Comparison of ENCODE assay signal across 23 cellular contexts in the genomic region with DNA sequence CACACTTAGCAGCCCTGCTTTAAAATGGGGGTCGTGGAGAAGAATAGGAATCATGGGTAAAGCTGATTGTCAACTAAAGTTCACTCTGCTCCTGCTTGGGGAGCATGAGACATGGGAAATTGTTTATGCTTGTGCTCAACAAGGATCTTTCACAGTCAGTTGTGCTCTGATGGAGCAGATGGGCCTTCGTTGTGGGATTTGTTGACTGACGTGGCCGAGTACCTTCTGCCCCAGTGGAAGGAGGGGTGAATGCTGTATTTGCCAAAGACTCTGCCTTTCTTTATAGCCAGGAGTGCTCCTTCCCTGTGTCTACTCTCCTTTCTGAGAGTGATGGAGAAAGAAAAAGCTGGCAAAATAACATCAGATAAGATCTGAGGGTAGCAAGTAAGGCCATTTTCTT. TPM values are rescaled to one million over a fixed set of nuclear protein-coding genes. Genes with fewer than 3 reads are reported as not detected.
DNase-seq lines count a peak whose midpoint lies in the region; ATAC-seq and TF ChIP-seq lines count a peak whose summit lies in the region.
"Had no signal": no experiment of that assay in that cellular context is flagged by ENCODE, and none has a peak within 500 bp of the region (broad histone marks: within the 10 kb centered on the region; RNA-seq: fewer than 3 reads in every experiment).

No MANE protein-coding gene starts in this region.

- no peak for TF ChIP-seq CTCF in osteocyte (IDR thresholded peaks at IDR 0.05)

- peaks cover 5% of the 10 kb centered on the region for H3K9me3 Mint-ChIP-seq in osteocyte (ENCODE audit: unreplicated experiment)
- H3K9me3 Mint-ChIP-seq: activated naive CD4-positive, alpha-beta T cell treated with anti-CD3 and anti-CD28 coated beads for 36 hours had no signal

- DNase-seq in NCI-H1092 treated with DMSO at 0.1 percent for 48 hours (lab: John Stamatoyannopoulos, UW) (peak; percentile 42), NCI-H1092 (lab: John Stamatoyannopoulos, UW) (no peak), NCI-H1694 treated with DMSO at 0.1 percent for 48 hours (lab: John Stamatoyannopoulos, UW) (peak; percentile 79), cerebellum (ENCODE audit: low spot score) (peak; percentile 52), osteocyte (ENCODE audit: extremely low spot score, unreplicated experiment) (no peak)
- DNase-seq: activated CD4-positive, alpha-beta T cell treated with anti-CD3 and anti-CD28 coated beads for 1 hour; activated naive CD4-positive, alpha-beta T cell treated with anti-CD3 and anti-CD28 coated beads for 36 hours; activated T-cell treated with anti-CD3 and anti-CD28 coated beads, Interleukin-2, amount 50 U/mL, for 48 hours; amygdala; Caco-2; H7; NCI-H1930; NCI-H526 treated with DMSO at 0.1 percent for 48 hours; OCI-M1; pancreas; right lobe of liver; stomach; transverse colon had no signal

- H3K27me3 Mint-ChIP-seq in osteocyte (ENCODE audit: unreplicated experiment): no peaks in the 10 kb centered on the region

- H3K36me3 Mint-ChIP-seq in osteocyte (ENCODE audit: unreplicated experiment): no peaks in the 10 kb centered on the region

- H3K27ac Mint-ChIP-seq in osteocyte (ENCODE audit: unreplicated experiment): peak overlapping the region; percentile 86
- H3K27ac Mint-ChIP-seq: activated naive CD4-positive, alpha-beta T cell treated with anti-CD3 and anti-CD28 coated beads for 36 hours had no signal

- no peak for ATAC-seq in GM18858 (IDR thresholded peaks at IDR 0.05; ENCODE audit: unreplicated experiment)
- no peak for ATAC-seq in GM21529 (IDR thresholded peaks at IDR 0.05; ENCODE audit: unreplicated experiment)
- ATAC-seq in GM19035 (IDR thresholded peaks at IDR 0.05; ENCODE audit: unreplicated experiment): no peak
- ATAC-seq: pancreas, right lobe of liver, Right ventricle myocardium inferior had no signal

- H3K4me1 Mint-ChIP-seq in osteocyte (ENCODE audit: unreplicated experiment): peaks cover 20% of the 10 kb centered on the region

- no peak overlapping the region for H3K4me3 Mint-ChIP-seq in osteocyte (ENCODE audit: unreplicated experiment)
- H3K4me3 Mint-ChIP-seq: activated naive CD4-positive, alpha-beta T cell treated with anti-CD3 and anti-CD28 coated beads for 36 hours had no signal

RNA-seq across cellular contexts. Expression of a gene that starts 11.4 kb away (rescaled TPM):
- total RNA-seq in cerebellum (12.4 TPM), osteocyte (8.7 and 8.9 TPM in 2 replicates)

RNA-seq across cellular contexts. Expression of a gene that starts 11.7 kb away (rescaled TPM):
- total RNA-seq in cerebellum (2.8 TPM), osteocyte (2.1 and 2.7 TPM in 2 replicates)
- total RNA-seq: epithelial cell of proximal tubule had no signal

RNA-seq across cellular contexts. Expression of a gene that starts 54.8 kb away (rescaled TPM):
- 43.8 TPM for total RNA-seq in cerebellum
- 66.5 and 69.8 TPM in 2 replicates for total RNA-seq in osteocyte

Comparison
In these comparisons a context has a peak if more than half of its experiments do, and no peak if none do; other contexts are left out.
1. DNase-seq: peak in NCI-H1092 treated with DMSO at 0.1 percent for 48 hours (single experiment), NCI-H1694 treated with DMSO at 0.1 percent for 48 hours (single experiment) and cerebellum (single experiment); none in NCI-H1092 (single experiment) and osteocyte (single experiment).